In genomic region chr9:22342489-22343217, GRCh38 we compare ENCODE assay signal across 11 cellular contexts.
DNase-seq lines count a peak whose midpoint lies in the region; ATAC-seq and TF ChIP-seq lines count a peak whose summit lies in the region.
"Had no signal": no experiment of that assay in that cellular context is flagged by ENCODE, and none has a peak within 500 bp of the region (broad histone marks: within the 10 kb centered on the region; RNA-seq: fewer than 3 reads in every experiment).

No MANE protein-coding gene starts in this region.

- DNase-seq in SIG-M5 treated with dmso at 0.1 percent for 504 hours (lab: John Stamatoyannopoulos, UW; ENCODE audit: unreplicated experiment) (peak; percentile 20), SIG-M5 (lab: John Stamatoyannopoulos, UW) (no peak), astrocyte of the cerebellum (ENCODE audit: low read depth) (peak; percentile 83), glomerular visceral epithelial cell (ENCODE audit: extremely low spot score) (peak; percentile 75), smooth muscle cell of the brain vasculature (ENCODE audit: low read depth, low spot score) (peak; percentile 29), DMS153 treated with DMSO at 0.1 percent for 48 hours (lab: John Stamatoyannopoulos, UW; ENCODE audit: unreplicated experiment) (no peak)
- DNase-seq in activated CD4-positive, alpha-beta T cell treated with anti-CD3 and anti-CD28 coated beads for 1 hour: no peak
- DNase-seq: NCI-H1436 treated with DMSO at 0.1 percent for 48 hours had no signal

- no peak for TF ChIP-seq CTCF in astrocyte of the cerebellum (IDR thresholded peaks at IDR 0.05; ENCODE audit: low read depth, low read length, missing control alignments)

- ATAC-seq in HG03439 (IDR thresholded peaks at IDR 0.05; ENCODE audit: unreplicated experiment): no peak
- ATAC-seq: psoas muscle had no signal

- in situ Hi-C loops in astrocyte of the cerebellum (cut with HindIII; ENCODE audit: low sequenced_read_pairs): no loop called here

- H3K4me3 ChIP-seq in astrocyte of the cerebellum (ENCODE audit: low read depth, low read length): no peak overlapping the region
- H3K4me3 ChIP-seq: PC-9, psoas muscle had no signal

Comparison
In these comparisons a context has a peak if more than half of its experiments do, and no peak if none do; other contexts are left out.
1. DNase-seq: peak in SIG-M5 treated with dmso at 0.1 percent for 504 hours (single experiment), astrocyte of the cerebellum (single experiment), glomerular visceral epithelial cell (single experiment) and smooth muscle cell of the brain vasculature (single experiment); none in SIG-M5 (single experiment), activated CD4-positive, alpha-beta T cell treated with anti-CD3 and anti-CD28 coated beads for 1 hour (single experiment) and DMS153 treated with DMSO at 0.1 percent for 48 hours (single experiment).